Comparison of ENCODE assay signal across 13 cellular contexts in the genomic region with DNA sequence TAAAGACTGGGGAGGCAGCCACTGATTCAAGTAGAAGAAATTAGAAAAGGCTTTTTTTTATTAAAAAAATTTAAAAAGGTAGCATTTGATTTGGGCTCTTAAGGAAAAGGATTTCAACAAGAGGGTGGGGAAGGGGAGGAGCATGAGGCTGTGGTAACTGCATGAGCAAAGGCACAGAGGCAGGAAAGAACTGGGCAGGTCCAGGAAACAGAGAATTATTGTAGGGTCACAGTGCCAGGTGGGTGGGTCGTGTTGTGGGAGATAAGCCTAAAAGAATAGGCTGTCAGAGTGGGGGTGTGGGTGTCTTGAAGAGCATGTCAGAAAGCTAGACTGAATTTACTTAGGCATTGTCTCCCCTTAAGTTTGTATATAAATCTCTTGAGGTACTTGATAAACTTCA. TPM values are rescaled to one million over a fixed set of nuclear protein-coding genes. Genes with fewer than 3 reads are reported as not detected.
A peak's percentile ranks its signal among the peaks of the same experiment; 100 is the strongest.
DNase-seq lines count a peak whose midpoint lies in the region; ATAC-seq and TF ChIP-seq lines count a peak whose summit lies in the region.
"Had no signal": no experiment of that assay in that cellular context is flagged by ENCODE, and none has a peak within 500 bp of the region (broad histone marks: within the 10 kb centered on the region; RNA-seq: fewer than 3 reads in every experiment).

No MANE protein-coding gene starts in this region.

- intact Hi-C loops in colonic mucosa (cut with DNase I), result no loop called here

- H3K27ac Mint-ChIP-seq in T-helper 17 cell, result no peak overlapping the region
- H3K27ac Mint-ChIP-seq: activated T-helper 17 cell treated with anti-CD3 and anti-CD28 coated beads, Interleukin-2, amount 50 U/mL, for 72 hours; HFFc6 had no signal

- H3K4me1 ChIP-seq in colonic mucosa, result peaks cover 11% of the 10 kb centered on the region
- peaks cover 0 to 28% (median 28%) of the 10 kb centered on the region in 5 donors for H3K4me1 ChIP-seq in subcutaneous abdominal adipose tissue (ENCODE audit: control insufficient read depth in 5 of 5, insufficient read depth in 5 of 5, low read length in 5 of 5)

- no peaks in the 10 kb centered on the region for H3K9me3 ChIP-seq in colonic mucosa
- no peaks in the 10 kb centered on the region for H3K9me3 ChIP-seq in subcutaneous abdominal adipose tissue (ENCODE audit: control insufficient read depth in 5 of 5, low read length in 5 of 5)
- no peaks in the 10 kb centered on the region for H3K9me3 ChIP-seq in T-helper 17 cell (ENCODE audit: control insufficient read depth, low read length, poor library complexity, severe bottlenecking)

- H3K27ac ChIP-seq in colonic mucosa (peak overlapping the region; percentile 80), subcutaneous abdominal adipose tissue (ENCODE audit: low read depth, low read length) (peak overlapping the region; percentile 90)

- DNase-seq in NCI-H82 (lab: John Stamatoyannopoulos, UW) (peak; percentile 44), colonic mucosa (peak; percentile 94), left lobe of liver (ENCODE audit: low spot score) (no peak), T-helper 17 cell (no peak), NOMO-1 treated with dmso at 0.1 percent for 144 hours (lab: John Stamatoyannopoulos, UW; ENCODE audit: unreplicated experiment) (no peak)
- DNase-seq in activated CD4-positive, alpha-beta T cell treated with anti-CD3 and anti-CD28 coated beads for 1 hour, result no peak
- no peak for DNase-seq in stimulated activated CD4-positive, alpha-beta T cell treated with anti-CD3 and anti-CD28 coated beads, Interleukin-15, amount 100 ng/mL, for 24 hours
- DNase-seq: COR-L47, HFFc6, RPMI8226 had no signal

- H3K36me3 ChIP-seq in colonic mucosa (no peaks in the 10 kb centered on the region), subcutaneous abdominal adipose tissue (ENCODE audit: control insufficient read depth in 5 of 5, insufficient read depth in 5 of 5, low read length in 5 of 5) (peaks cover 0 to 4% (median 0%) of the 10 kb centered on the region in 5 donors)

- no peak overlapping the region for H3K4me3 Mint-ChIP-seq in T-helper 17 cell
- H3K4me3 Mint-ChIP-seq: activated T-helper 17 cell treated with anti-CD3 and anti-CD28 coated beads, Interleukin-2, amount 50 U/mL, for 72 hours; HFFc6; IgD-negative memory B cell had no signal

- no peaks in the 10 kb centered on the region for H3K27me3 ChIP-seq in colonic mucosa
- H3K27me3 ChIP-seq in subcutaneous abdominal adipose tissue (ENCODE audit: control insufficient read depth in 5 of 5, insufficient read depth in 4 of 5, low read length in 5 of 5), result no peaks in the 10 kb centered on the region

- TF ChIP-seq CTCF in colonic mucosa (IDR thresholded peaks at IDR 0.05), result no peak

- peak; percentile 59 for ATAC-seq in left lobe of liver
- no peak for ATAC-seq in T-helper 17 cell
- ATAC-seq: activated T-helper 17 cell treated with anti-CD3 and anti-CD28 coated beads, Interleukin-2, amount 50 U/mL, for 72 hours had no signal

- H3K4me3 ChIP-seq in colonic mucosa, result no peak overlapping the region
- H3K4me3 ChIP-seq in subcutaneous abdominal adipose tissue (ENCODE audit: low read depth in 1 of 5, low read length in 5 of 5), result no peak overlapping the region

- peaks cover 7% of the 10 kb centered on the region for H3K4me1 Mint-ChIP-seq in T-helper 17 cell
- H3K4me1 Mint-ChIP-seq: activated T-helper 17 cell treated with anti-CD3 and anti-CD28 coated beads, Interleukin-2, amount 50 U/mL, for 72 hours; IgD-negative memory B cell had no signal

- no peaks in the 10 kb centered on the region for H3K36me3 Mint-ChIP-seq in T-helper 17 cell (ENCODE audit: low read depth)

- no peaks in the 10 kb centered on the region for H3K27me3 Mint-ChIP-seq in T-helper 17 cell
- H3K27me3 Mint-ChIP-seq: activated T-helper 17 cell treated with anti-CD3 and anti-CD28 coated beads, Interleukin-2, amount 50 U/mL, for 72 hours; IgD-negative memory B cell had no signal

- H3K9ac ChIP-seq in colonic mucosa (ENCODE audit: low read depth in 2 of 2, low read length in 2 of 2), result peak overlapping the region in 1 of 2 donors; percentile 49
- H3K9ac ChIP-seq in subcutaneous abdominal adipose tissue (ENCODE audit: low read length in 5 of 5), result peak overlapping the region in 2 of 5 donors; percentile 7 to 66

RNA-seq across cellular contexts. Expression of a gene that starts 7.8 kb away (rescaled TPM):
- total RNA-seq in colonic mucosa (100 to 1,000 TPM; 228 to 385 TPM), left lobe of liver (8.7 TPM), T-helper 17 cell (10 to 100 TPM; 10.2 to 11.6 TPM)

Comparison
In these comparisons a context has a peak if more than half of its experiments do, and no peak if none do; other contexts are left out.
1. DNase-seq: peak in NCI-H82 (single experiment) and colonic mucosa (single experiment); none in left lobe of liver (single experiment), activated CD4-positive, alpha-beta T cell treated with anti-CD3 and anti-CD28 coated beads for 1 hour (single experiment), T-helper 17 cell (0 of 3), NOMO-1 treated with dmso at 0.1 percent for 144 hours (single experiment) and stimulated activated CD4-positive, alpha-beta T cell treated with anti-CD3 and anti-CD28 coated beads, Interleukin-15, amount 100 ng/mL, for 24 hours (single experiment).
2. RNA of a gene that starts 7.8 kb away (total RNA-seq): 228 to 385 TPM in colonic mucosa; 10.2 to 11.6 TPM in T-helper 17 cell and 8.7 TPM in left lobe of liver (single experiment); every median in the first group is over 10 times any median in the second.